Comparison of ENCODE assay signal across 10 cellular contexts in the genomic region with DNA sequence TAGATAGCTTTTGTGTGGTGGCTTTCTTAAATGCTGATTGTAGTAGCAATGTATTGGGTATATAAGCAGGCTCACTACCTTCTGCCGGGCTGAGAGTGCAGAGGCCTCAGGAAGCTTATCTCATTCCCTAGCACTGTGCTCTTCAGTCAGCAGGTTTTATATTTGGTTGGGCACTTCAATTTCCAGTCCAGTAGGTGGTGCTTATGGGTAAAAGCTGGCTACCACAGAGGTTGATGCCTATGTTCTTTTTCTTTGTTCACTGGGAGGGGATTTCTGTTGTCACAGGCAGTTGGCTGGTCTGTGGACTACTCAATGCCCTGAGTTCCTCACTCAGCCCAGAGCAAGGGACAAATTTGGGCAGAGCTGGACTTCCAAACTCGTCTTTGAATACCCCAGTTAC. TPM values are rescaled to one million over a fixed set of nuclear protein-coding genes. Genes with fewer than 3 reads are reported as not detected.
DNase-seq lines count a peak whose midpoint lies in the region; ATAC-seq and TF ChIP-seq lines count a peak whose summit lies in the region.
"Had no signal": no experiment of that assay in that cellular context is flagged by ENCODE, and none has a peak within 500 bp of the region (broad histone marks: within the 10 kb centered on the region; RNA-seq: fewer than 3 reads in every experiment).

No MANE protein-coding gene starts in this region.

- no peak for ATAC-seq in HG02884 (IDR thresholded peaks at IDR 0.05; ENCODE audit: unreplicated experiment)
- ATAC-seq: K562 had no signal

- in situ Hi-C loops in mammary epithelial cell (cut with MboI; ENCODE audit: low sequenced_read_pairs in 2 of 2), result no loop called here

- H3K4me1 ChIP-seq in mammary epithelial cell (ENCODE audit: insufficient read depth, low read length), result peaks cover 19% of the 10 kb centered on the region

- H3K9me3 ChIP-seq in mammary epithelial cell (replicated peaks; ENCODE audit: insufficient read depth, low read length), result no peaks in the 10 kb centered on the region

- H3K27ac ChIP-seq in HL-60 (replicated peaks) (no peak overlapping the region), mammary epithelial cell (ENCODE audit: insufficient read depth, low read depth, low read length) (no peak overlapping the region)

- dilution Hi-C loops in mammary epithelial cell (cut with HindIII; ENCODE audit: low sequenced_read_pairs), result no loop called here

- CTCF ChIA-PET in mammary epithelial cell (lab: Charles Lee; ENCODE audit: low non-redundant PET), result interaction anchor here (0.5 to 0.9 kb wide), 2 partner anchors 52 to 600 kb away, joined by 5 to 21 read pairs; no protein-coding TSS in a partner anchor

- no peaks in the 10 kb centered on the region for H3K27me3 ChIP-seq in HL-60 (ENCODE audit: insufficient read depth, poor library complexity, severe bottlenecking)
- no peaks in the 10 kb centered on the region for H3K27me3 ChIP-seq in mammary epithelial cell (ENCODE audit: insufficient read depth, low read length)

- H2AFZ ChIP-seq in mammary epithelial cell (ENCODE audit: low read depth, low read length), result peak overlapping the region; percentile 42

- DNase-seq in NCI-H82 (lab: John Stamatoyannopoulos, UW) (peak; percentile 2), NCI-H82 treated with DMSO at 0.1 percent for 48 hours (lab: John Stamatoyannopoulos, UW; ENCODE audit: unreplicated experiment) (no peak), HL-60 (ENCODE audit: low read depth in 1 of 2, low spot score in 1 of 2) (peak; percentile 12 to 18), mammary epithelial cell (peak; percentile 53), pons (ENCODE audit: low spot score) (peak; percentile 5), GM19240 (ENCODE audit: insufficient read length, low spot score) (no peak), NCI-H1436 treated with DMSO at 0.1 percent for 48 hours (lab: John Stamatoyannopoulos, UW) (no peak)
- DNase-seq: amygdala had no signal

- no peaks in the 10 kb centered on the region for H3K36me3 ChIP-seq in mammary epithelial cell (ENCODE audit: insufficient read depth, low read length)

- peak; percentile 8 for TF ChIP-seq CTCF in HL-60 (IDR thresholded peaks at IDR 0.05; ENCODE audit: insufficient read depth, low read length)
- TF ChIP-seq CTCF in mammary epithelial cell (conservative IDR thresholded peaks at IDR 0.05 in 1 of 2, IDR thresholded peaks at IDR 0.05 in 1 of 2; ENCODE audit: extremely low read depth in 1 of 2, insufficient read depth in 1 of 2, low read depth in 1 of 2, low read length in 2 of 2), result peak; percentile 30 to 52

- BruUV-seq in mammary epithelial cell (replicated peaks; lab: Mats Ljungman, UMichigan), result no TSS peak

- H3K9ac ChIP-seq in mammary epithelial cell (ENCODE audit: insufficient read depth, low read length), result no peak overlapping the region

- H3K4me3 ChIP-seq in HL-60 (replicated peaks; ENCODE audit: insufficient read depth, low read length), result no peak overlapping the region
- H3K4me3 ChIP-seq in mammary epithelial cell (replicated peaks in 1 of 3; ENCODE audit: insufficient read depth in 1 of 3, low read depth in 2 of 3, low read length in 3 of 3), result no peak overlapping the region
- H3K4me3 ChIP-seq: K562 had no signal

- no peaks in the 10 kb centered on the region for H4K20me1 ChIP-seq in mammary epithelial cell (ENCODE audit: insufficient read depth, low read length)

- peak overlapping the region; percentile 34 for H3K4me2 ChIP-seq in mammary epithelial cell (ENCODE audit: insufficient read depth, low read depth, low read length)

- intact Hi-C loops in mammary epithelial cell (cut with micrococcal nuclease), result loop anchor here (1.0 to 2.0 kb wide), 2 partner anchors 43 to 51 kb away; partner anchors contain the start of gene GLIPR1

- no peaks in the 10 kb centered on the region for H3K79me2 ChIP-seq in mammary epithelial cell (ENCODE audit: insufficient read depth, low read length)

- WGBS in mammary epithelial cell (ENCODE audit: low coverage, missing lambda C conversion rate), result 100% methylated on average over 2 of the region's 2 CpGs

RNA-seq across cellular contexts. Expression of gene GLIPR1, which starts 43.0 kb away (rescaled TPM):
- 10 to 100 TPM; 92.4 to 96.0 TPM for total RNA-seq in mammary epithelial cell
- polyA plus RNA-seq in mammary epithelial cell, result 74.1 TPM
- polyA minus RNA-seq in mammary epithelial cell, result 45.6 TPM

RNA-seq across cellular contexts. Expression of gene GLIPR1L2, which starts 46.7 kb away (rescaled TPM):
- 1 to 10 TPM in 1 of 2 donors, under 1 TPM in 1; 0.80 to 1.2 TPM for total RNA-seq in mammary epithelial cell
- 0.42 TPM for polyA plus RNA-seq in mammary epithelial cell
- polyA minus RNA-seq in mammary epithelial cell, result not detected
- total RNA-seq: K562 had no signal
- polyA plus RNA-seq: K562 had no signal

Comparison
In these comparisons a context has a peak if more than half of its experiments do, and no peak if none do; other contexts are left out.
1. DNase-seq: peak in NCI-H82 (single experiment), HL-60 (2 of 2), mammary epithelial cell (single experiment) and pons (single experiment); none in NCI-H82 treated with DMSO at 0.1 percent for 48 hours (single experiment), GM19240 (single experiment) and NCI-H1436 treated with DMSO at 0.1 percent for 48 hours (single experiment).